1 cellular context compared by ENCODE assay signal in the genomic region with DNA sequence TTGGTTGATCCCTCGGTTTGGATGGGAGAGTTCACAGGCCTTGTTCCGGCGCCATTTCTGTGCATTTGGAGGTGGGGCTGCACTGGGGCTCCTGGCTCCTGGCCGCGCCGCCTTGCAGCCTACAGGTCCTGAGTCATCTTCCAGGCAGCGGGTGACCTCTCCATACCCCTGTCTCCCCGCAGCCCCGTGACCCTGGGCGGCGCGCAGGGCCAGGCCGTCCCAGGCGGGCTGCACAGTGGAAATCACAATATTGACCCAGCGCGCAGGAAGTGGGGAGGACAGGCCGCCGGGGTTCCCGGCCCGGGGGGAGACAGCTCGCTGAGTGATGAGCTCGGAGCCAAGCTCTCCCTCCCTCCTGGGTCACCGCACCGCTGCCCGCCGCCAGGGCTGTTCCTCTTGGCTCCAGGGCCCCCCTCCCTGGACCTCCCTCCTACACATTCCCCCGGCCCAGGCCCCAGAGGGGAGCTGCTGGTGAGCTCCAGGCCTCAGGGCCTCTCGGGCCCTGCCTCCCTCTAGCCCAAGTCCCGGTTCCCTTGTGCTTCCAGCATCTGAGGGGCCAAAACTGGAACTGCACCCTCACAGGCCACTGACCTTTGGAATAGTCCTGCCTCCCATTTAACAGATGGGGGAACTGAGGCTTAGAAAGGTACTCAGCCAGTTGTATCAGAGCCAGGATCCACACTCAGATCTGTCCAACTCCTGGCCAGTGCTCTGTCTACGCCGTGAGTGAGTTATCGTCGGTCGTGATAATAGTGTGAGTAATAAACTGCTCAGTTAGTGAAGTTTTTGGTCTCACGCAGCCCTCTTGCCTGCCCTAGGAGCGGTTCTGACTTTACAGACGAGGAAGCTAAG.
A peak's percentile ranks its signal among the peaks of the same experiment; 100 is the strongest.
TF ChIP-seq lines count a peak whose summit lies in the region.

No MANE protein-coding gene starts in this region.

TF ChIP-seq in K562, 482 proteins besides CTCF, POLR2A, EP300 and RAD21 (continued from another document and continues in another):
- TF ChIP-seq, protein P1, sequence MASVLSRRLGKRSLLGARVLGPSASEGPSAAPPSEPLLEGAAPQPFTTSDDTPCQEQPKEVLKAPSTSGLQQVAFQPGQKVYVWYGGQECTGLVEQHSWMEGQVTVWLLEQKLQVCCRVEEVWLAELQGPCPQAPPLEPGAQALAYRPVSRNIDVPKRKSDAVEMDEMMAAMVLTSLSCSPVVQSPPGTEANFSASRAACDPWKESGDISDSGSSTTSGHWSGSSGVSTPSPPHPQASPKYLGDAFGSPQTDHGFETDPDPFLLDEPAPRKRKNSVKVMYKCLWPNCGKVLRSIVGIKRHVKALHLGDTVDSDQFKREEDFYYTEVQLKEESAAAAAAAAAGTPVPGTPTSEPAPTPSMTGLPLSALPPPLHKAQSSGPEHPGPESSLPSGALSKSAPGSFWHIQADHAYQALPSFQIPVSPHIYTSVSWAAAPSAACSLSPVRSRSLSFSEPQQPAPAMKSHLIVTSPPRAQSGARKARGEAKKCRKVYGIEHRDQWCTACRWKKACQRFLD (CRISPR knock-in tag; IDR thresholded peaks at IDR 0.05), result 0 out of 2 replicates have a peak, but pooled peaks have one; percentile 65
- TF ChIP-seq TARDBP (IDR thresholded peaks at IDR 0.05), result no peak
- TF ChIP-seq ZNF699 (CRISPR knock-in tag; IDR thresholded peaks at IDR 0.05; ENCODE audit: insufficient replicate concordance), result no peak
- TF ChIP-seq PHTF2 (CRISPR knock-in tag; IDR thresholded peaks at IDR 0.05), result no peak
- TF ChIP-seq ZNF217 (CRISPR knock-in tag; IDR thresholded peaks at IDR 0.05), result no peak
- TF ChIP-seq ZNF175 (CRISPR knock-in tag; IDR thresholded peaks at IDR 0.05; ENCODE audit: low read depth), result no peak
- TF ChIP-seq ZNF146 (CRISPR knock-in tag; IDR thresholded peaks at IDR 0.05; ENCODE audit: unreplicated experiment), result no peak
- no peak for TF ChIP-seq RBM15 (IDR thresholded peaks at IDR 0.05; ENCODE audit: insufficient read depth, low read length)
- TF ChIP-seq PRMT5 (CRISPR knock-in tag; IDR thresholded peaks at IDR 0.05), result no peak
- TF ChIP-seq FOXK2 (conservative IDR thresholded peaks at IDR 0.05 in 1 of 2, IDR thresholded peaks at IDR 0.05 in 1 of 2; ENCODE audit: low read depth in 2 of 2), result peak in 1 of 2 experiments; percentile 41; a peak in 1 of 4 replicates
- TF ChIP-seq TAF7 (tag; IDR thresholded peaks at IDR 0.05), result no peak
- TF ChIP-seq ZFP36 (IDR thresholded peaks at IDR 0.05; ENCODE audit: low read depth, low read length, partially characterized antibody), result no peak
- peak; percentile 68 for TF ChIP-seq DPF2 (IDR thresholded peaks at IDR 0.05)
- no peak for TF ChIP-seq CAMTA2 (CRISPR knock-in tag; conservative IDR thresholded peaks at IDR 0.05)
- no peak for TF ChIP-seq TBL1XR1 (IDR thresholded peaks at IDR 0.05; ENCODE audit: low read length in 2 of 2)
- TF ChIP-seq ZEB2 (IDR thresholded peaks at IDR 0.05), result no peak
- TF ChIP-seq, protein P2, sequence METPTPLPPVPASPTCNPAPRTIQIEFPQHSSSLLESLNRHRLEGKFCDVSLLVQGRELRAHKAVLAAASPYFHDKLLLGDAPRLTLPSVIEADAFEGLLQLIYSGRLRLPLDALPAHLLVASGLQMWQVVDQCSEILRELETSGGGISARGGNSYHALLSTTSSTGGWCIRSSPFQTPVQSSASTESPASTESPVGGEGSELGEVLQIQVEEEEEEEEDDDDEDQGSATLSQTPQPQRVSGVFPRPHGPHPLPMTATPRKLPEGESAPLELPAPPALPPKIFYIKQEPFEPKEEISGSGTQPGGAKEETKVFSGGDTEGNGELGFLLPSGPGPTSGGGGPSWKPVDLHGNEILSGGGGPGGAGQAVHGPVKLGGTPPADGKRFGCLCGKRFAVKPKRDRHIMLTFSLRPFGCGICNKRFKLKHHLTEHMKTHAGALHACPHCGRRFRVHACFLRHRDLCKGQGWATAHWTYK (CRISPR knock-in tag; IDR thresholded peaks at IDR 0.05), result 0 out of 2 replicates have a peak, but pooled peaks have one; percentile 8
- TF ChIP-seq ZNF79 (CRISPR knock-in tag; IDR thresholded peaks at IDR 0.05; ENCODE audit: low read depth), result no peak
- TF ChIP-seq RBFOX2 (IDR thresholded peaks at IDR 0.05; ENCODE audit: low read depth, low read length), result peak; percentile 67
- TF ChIP-seq NFRKB (IDR thresholded peaks at IDR 0.05; ENCODE audit: low read depth), result no peak; the same call in 1 of the 2 replicates
- TF ChIP-seq ZNF134 (CRISPR knock-in tag; conservative IDR thresholded peaks at IDR 0.05), result no peak
- TF ChIP-seq BACH1 (tag; IDR thresholded peaks at IDR 0.05), result no peak
- peak; percentile 61; the same call in 1 of the 2 replicates for TF ChIP-seq CBX1 (IDR thresholded peaks at IDR 0.05; ENCODE audit: low read depth)
- TF ChIP-seq ESRRA (IDR thresholded peaks at IDR 0.05; ENCODE audit: borderline replicate concordance, low read depth), result peak; percentile 88
- TF ChIP-seq, protein P3, sequence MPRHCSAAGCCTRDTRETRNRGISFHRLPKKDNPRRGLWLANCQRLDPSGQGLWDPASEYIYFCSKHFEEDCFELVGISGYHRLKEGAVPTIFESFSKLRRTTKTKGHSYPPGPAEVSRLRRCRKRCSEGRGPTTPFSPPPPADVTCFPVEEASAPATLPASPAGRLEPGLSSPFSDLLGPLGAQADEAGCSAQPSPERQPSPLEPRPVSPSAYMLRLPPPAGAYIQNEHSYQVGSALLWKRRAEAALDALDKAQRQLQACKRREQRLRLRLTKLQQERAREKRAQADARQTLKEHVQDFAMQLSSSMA (CRISPR knock-in tag; IDR thresholded peaks at IDR 0.05), result peak; percentile 36; the same call in 1 of the 2 replicates
- TF ChIP-seq ZNF165 (CRISPR knock-in tag; IDR thresholded peaks at IDR 0.05; ENCODE audit: borderline replicate concordance), result no peak
- TF ChIP-seq, protein P4, sequence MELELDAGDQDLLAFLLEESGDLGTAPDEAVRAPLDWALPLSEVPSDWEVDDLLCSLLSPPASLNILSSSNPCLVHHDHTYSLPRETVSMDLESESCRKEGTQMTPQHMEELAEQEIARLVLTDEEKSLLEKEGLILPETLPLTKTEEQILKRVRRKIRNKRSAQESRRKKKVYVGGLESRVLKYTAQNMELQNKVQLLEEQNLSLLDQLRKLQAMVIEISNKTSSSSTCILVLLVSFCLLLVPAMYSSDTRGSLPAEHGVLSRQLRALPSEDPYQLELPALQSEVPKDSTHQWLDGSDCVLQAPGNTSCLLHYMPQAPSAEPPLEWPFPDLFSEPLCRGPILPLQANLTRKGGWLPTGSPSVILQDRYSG (tag; conservative IDR thresholded peaks at IDR 0.05; ENCODE audit: low read depth), result peak; percentile 37; the same call in 1 of the 2 replicates
- TF ChIP-seq, protein P5, sequence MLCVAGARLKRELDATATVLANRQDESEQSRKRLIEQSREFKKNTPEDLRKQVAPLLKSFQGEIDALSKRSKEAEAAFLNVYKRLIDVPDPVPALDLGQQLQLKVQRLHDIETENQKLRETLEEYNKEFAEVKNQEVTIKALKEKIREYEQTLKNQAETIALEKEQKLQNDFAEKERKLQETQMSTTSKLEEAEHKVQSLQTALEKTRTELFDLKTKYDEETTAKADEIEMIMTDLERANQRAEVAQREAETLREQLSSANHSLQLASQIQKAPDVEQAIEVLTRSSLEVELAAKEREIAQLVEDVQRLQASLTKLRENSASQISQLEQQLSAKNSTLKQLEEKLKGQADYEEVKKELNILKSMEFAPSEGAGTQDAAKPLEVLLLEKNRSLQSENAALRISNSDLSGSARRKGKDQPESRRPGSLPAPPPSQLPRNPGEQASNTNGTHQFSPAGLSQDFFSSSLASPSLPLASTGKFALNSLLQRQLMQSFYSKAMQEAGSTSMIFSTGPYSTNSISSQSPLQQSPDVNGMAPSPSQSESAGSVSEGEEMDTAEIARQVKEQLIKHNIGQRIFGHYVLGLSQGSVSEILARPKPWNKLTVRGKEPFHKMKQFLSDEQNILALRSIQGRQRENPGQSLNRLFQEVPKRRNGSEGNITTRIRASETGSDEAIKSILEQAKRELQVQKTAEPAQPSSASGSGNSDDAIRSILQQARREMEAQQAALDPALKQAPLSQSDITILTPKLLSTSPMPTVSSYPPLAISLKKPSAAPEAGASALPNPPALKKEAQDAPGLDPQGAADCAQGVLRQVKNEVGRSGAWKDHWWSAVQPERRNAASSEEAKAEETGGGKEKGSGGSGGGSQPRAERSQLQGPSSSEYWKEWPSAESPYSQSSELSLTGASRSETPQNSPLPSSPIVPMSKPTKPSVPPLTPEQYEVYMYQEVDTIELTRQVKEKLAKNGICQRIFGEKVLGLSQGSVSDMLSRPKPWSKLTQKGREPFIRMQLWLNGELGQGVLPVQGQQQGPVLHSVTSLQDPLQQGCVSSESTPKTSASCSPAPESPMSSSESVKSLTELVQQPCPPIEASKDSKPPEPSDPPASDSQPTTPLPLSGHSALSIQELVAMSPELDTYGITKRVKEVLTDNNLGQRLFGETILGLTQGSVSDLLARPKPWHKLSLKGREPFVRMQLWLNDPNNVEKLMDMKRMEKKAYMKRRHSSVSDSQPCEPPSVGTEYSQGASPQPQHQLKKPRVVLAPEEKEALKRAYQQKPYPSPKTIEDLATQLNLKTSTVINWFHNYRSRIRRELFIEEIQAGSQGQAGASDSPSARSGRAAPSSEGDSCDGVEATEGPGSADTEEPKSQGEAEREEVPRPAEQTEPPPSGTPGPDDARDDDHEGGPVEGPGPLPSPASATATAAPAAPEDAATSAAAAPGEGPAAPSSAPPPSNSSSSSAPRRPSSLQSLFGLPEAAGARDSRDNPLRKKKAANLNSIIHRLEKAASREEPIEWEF (CRISPR knock-in tag; IDR thresholded peaks at IDR 0.05), result peak; percentile 71; the same call in 1 of the 2 replicates
- TF ChIP-seq ZNF644 (tag; IDR thresholded peaks at IDR 0.05; ENCODE audit: low read depth), result no peak
- no peak for TF ChIP-seq CC2D1A (IDR thresholded peaks at IDR 0.05)
- TF ChIP-seq, protein P6, sequence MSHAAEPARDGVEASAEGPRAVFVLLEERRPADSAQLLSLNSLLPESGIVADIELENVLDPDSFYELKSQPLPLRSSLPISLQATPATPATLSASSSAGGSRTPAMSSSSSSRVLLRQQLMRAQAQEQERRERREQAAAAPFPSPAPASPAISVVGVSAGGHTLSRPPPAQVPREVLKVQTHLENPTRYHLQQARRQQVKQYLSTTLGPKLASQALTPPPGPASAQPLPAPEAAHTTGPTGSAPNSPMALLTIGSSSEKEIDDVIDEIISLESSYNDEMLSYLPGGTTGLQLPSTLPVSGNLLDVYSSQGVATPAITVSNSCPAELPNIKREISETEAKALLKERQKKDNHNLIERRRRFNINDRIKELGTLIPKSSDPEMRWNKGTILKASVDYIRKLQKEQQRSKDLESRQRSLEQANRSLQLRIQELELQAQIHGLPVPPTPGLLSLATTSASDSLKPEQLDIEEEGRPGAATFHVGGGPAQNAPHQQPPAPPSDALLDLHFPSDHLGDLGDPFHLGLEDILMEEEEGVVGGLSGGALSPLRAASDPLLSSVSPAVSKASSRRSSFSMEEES (CRISPR knock-in tag; IDR thresholded peaks at IDR 0.05), result no peak
- no peak for TF ChIP-seq ETV6 (IDR thresholded peaks at IDR 0.05; ENCODE audit: borderline replicate concordance in 1 of 2, low read depth in 2 of 2, low read length in 1 of 2)
- TF ChIP-seq ETV6 (CRISPR knock-in tag; IDR thresholded peaks at IDR 0.05; ENCODE audit: borderline replicate concordance), result no peak
- TF ChIP-seq JUND (IDR thresholded peaks at IDR 0.05; ENCODE audit: borderline replicate concordance, low read depth, low read length), result peak; percentile 84
- TF ChIP-seq JUND (tag; IDR thresholded peaks at IDR 0.05; ENCODE audit: borderline replicate concordance, low read depth, low read length), result peak; percentile 65; the same call in 1 of the 3 replicates
- TF ChIP-seq TOE1 (IDR thresholded peaks at IDR 0.05; ENCODE audit: borderline replicate concordance), result peak; percentile 77; the same call in 1 of the 2 replicates
- no peak for TF ChIP-seq TOE1 (CRISPR knock-in tag; IDR thresholded peaks at IDR 0.05; ENCODE audit: borderline replicate concordance, low read depth)
- TF ChIP-seq KAT2B (IDR thresholded peaks at IDR 0.05; ENCODE audit: low read depth, low read length), result no peak
- TF ChIP-seq ZNF232 (CRISPR knock-in tag; IDR thresholded peaks at IDR 0.05), result no peak
- TF ChIP-seq NRF1 (conservative IDR thresholded peaks at IDR 0.05 in 1 of 2, IDR thresholded peaks at IDR 0.05 in 1 of 2), result peak; percentile 80 to 85
- TF ChIP-seq GABPA (tag; conservative IDR thresholded peaks at IDR 0.05; ENCODE audit: low read depth), result peak; percentile 59
- no peak for TF ChIP-seq ZNF785 (CRISPR knock-in tag; IDR thresholded peaks at IDR 0.05)
- TF ChIP-seq NFIC (IDR thresholded peaks at IDR 0.05), result no peak
- TF ChIP-seq, protein P7, sequence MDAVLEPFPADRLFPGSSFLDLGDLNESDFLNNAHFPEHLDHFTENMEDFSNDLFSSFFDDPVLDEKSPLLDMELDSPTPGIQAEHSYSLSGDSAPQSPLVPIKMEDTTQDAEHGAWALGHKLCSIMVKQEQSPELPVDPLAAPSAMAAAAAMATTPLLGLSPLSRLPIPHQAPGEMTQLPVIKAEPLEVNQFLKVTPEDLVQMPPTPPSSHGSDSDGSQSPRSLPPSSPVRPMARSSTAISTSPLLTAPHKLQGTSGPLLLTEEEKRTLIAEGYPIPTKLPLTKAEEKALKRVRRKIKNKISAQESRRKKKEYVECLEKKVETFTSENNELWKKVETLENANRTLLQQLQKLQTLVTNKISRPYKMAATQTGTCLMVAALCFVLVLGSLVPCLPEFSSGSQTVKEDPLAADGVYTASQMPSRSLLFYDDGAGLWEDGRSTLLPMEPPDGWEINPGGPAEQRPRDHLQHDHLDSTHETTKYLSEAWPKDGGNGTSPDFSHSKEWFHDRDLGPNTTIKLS (IDR thresholded peaks at IDR 0.05; ENCODE audit: borderline replicate concordance, low read depth), result no peak
- TF ChIP-seq, protein P8, sequence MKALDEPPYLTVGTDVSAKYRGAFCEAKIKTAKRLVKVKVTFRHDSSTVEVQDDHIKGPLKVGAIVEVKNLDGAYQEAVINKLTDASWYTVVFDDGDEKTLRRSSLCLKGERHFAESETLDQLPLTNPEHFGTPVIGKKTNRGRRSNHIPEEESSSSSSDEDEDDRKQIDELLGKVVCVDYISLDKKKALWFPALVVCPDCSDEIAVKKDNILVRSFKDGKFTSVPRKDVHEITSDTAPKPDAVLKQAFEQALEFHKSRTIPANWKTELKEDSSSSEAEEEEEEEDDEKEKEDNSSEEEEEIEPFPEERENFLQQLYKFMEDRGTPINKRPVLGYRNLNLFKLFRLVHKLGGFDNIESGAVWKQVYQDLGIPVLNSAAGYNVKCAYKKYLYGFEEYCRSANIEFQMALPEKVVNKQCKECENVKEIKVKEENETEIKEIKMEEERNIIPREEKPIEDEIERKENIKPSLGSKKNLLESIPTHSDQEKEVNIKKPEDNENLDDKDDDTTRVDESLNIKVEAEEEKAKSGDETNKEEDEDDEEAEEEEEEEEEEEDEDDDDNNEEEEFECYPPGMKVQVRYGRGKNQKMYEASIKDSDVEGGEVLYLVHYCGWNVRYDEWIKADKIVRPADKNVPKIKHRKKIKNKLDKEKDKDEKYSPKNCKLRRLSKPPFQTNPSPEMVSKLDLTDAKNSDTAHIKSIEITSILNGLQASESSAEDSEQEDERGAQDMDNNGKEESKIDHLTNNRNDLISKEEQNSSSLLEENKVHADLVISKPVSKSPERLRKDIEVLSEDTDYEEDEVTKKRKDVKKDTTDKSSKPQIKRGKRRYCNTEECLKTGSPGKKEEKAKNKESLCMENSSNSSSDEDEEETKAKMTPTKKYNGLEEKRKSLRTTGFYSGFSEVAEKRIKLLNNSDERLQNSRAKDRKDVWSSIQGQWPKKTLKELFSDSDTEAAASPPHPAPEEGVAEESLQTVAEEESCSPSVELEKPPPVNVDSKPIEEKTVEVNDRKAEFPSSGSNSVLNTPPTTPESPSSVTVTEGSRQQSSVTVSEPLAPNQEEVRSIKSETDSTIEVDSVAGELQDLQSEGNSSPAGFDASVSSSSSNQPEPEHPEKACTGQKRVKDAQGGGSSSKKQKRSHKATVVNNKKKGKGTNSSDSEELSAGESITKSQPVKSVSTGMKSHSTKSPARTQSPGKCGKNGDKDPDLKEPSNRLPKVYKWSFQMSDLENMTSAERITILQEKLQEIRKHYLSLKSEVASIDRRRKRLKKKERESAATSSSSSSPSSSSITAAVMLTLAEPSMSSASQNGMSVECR (CRISPR knock-in tag; IDR thresholded peaks at IDR 0.05), result no peak
- peak; percentile 76 for TF ChIP-seq GATAD2A (IDR thresholded peaks at IDR 0.05)
